ENCODE assay signal across 11 cellular contexts in genomic region chr5:102958481-102959011, GRCh38.
DNase-seq lines count a peak whose midpoint lies in the region; ATAC-seq, FAIRE-seq and TF ChIP-seq lines count a peak whose summit lies in the region.
"Had no signal": no experiment of that assay in that cellular context is flagged by ENCODE, and none has a peak within 500 bp of the region (broad histone marks: within the 10 kb centered on the region; RNA-seq: fewer than 3 reads in every experiment).

No MANE protein-coding gene starts in this region.

- H3K4me1 Mint-ChIP-seq in stimulated activated naive B cell treated with anti-CD40 and anti-IgM and Interleukin-4, amounts not matched to agents 10 μg/mL and 1 μg/mL and 100 μg/mL, for 72 hours, result no peaks in the 10 kb centered on the region

- TF ChIP-seq EP300 in A549 (IDR thresholded peaks at IDR 0.05), result no peak

- no peaks in the 10 kb centered on the region for H3K9me3 Mint-ChIP-seq in stimulated activated naive B cell treated with anti-CD40 and anti-IgM and Interleukin-4, amounts not matched to agents 10 μg/mL and 1 μg/mL and 100 μg/mL, for 72 hours
- H3K9me3 Mint-ChIP-seq: dendritic cell treated with granulocyte-macrophage colony-stimulating factor and Interleukin-4, amounts not matched to agents 40 ng/mL and 50 ng/mL, for 4 days; neural progenitor cell had no signal

- no peak for TF ChIP-seq POLR2A in A549 (IDR thresholded peaks at IDR 0.05; ENCODE audit: low read length)
- no peak for TF ChIP-seq POLR2A in right lobe of liver (IDR thresholded peaks at IDR 0.05)

- intact Hi-C loops in right lobe of liver (cut with DNase I), result no loop called here

- ATAC-seq in A549 (peak; percentile 73 to 85), GM21529 (IDR thresholded peaks at IDR 0.05; ENCODE audit: unreplicated experiment) (peak; percentile 21), right lobe of liver (no peak)
- ATAC-seq in stimulated activated naive B cell treated with anti-CD40 and anti-IgM and Interleukin-4, amounts not matched to agents 10 μg/mL and 1 μg/mL and 100 μg/mL, for 72 hours (replicated peaks), result no peak

- 14% methylated on average over 1 of the region's 1 CpG for WGBS in A549 (ENCODE audit: missing lambda C conversion rate)
- 25% methylated on average over 1 of the region's 1 CpG for WGBS in right lobe of liver (ENCODE audit: insufficient coverage, low coverage, low lambda C conversion rate, missing lambda C conversion rate)

- no peak for TF ChIP-seq RAD21 in A549 (conservative IDR thresholded peaks at IDR 0.05 in 1 of 2, IDR thresholded peaks at IDR 0.05 in 1 of 2)

- H3K9me3 ChIP-seq in A549 (no peaks in the 10 kb centered on the region), right lobe of liver (no peaks in the 10 kb centered on the region)

- H3K27me3 ChIP-seq in right lobe of liver, result no peaks in the 10 kb centered on the region
- H3K27me3 ChIP-seq: neural progenitor cell had no signal

- DNase-seq in A549 (ENCODE audit: low read depth in 1 of 2, low spot score in 1 of 2) (peak in 1 of 2 experiments; percentile 36), RPMI7951 (ENCODE audit: low read depth) (peak; percentile 37), glomerular endothelial cell (ENCODE audit: extremely low read depth, low read depth, low spot score) (peak; percentile 45), COLO668 (lab: John Stamatoyannopoulos, UW; ENCODE audit: unreplicated experiment) (no peak), right lobe of liver (no peak)
- DNase-seq in stimulated activated naive B cell treated with anti-CD40 and anti-IgM and Interleukin-4, amounts not matched to agents 10 μg/mL and 1 μg/mL and 100 μg/mL, for 72 hours, result no peak
- DNase-seq in stimulated activated CD4-positive, alpha-beta T cell treated with anti-CD3 and anti-CD28 coated beads, Interleukin-4, amount 100 ng/mL, for 4 hours, result no peak
- DNase-seq: DND-41 had no signal

- H3K4me3 Mint-ChIP-seq in stimulated activated naive B cell treated with anti-CD40 and anti-IgM and Interleukin-4, amounts not matched to agents 10 μg/mL and 1 μg/mL and 100 μg/mL, for 72 hours, result no peak overlapping the region
- H3K4me3 Mint-ChIP-seq: dendritic cell treated with granulocyte-macrophage colony-stimulating factor and Interleukin-4, amounts not matched to agents 40 ng/mL and 50 ng/mL, for 4 days; neural progenitor cell had no signal

- peak overlapping the region; percentile 60 for H3K4me2 ChIP-seq in A549
- H3K4me2 ChIP-seq: neural progenitor cell had no signal

- no peak for TF ChIP-seq CTCF in A549 (IDR thresholded peaks at IDR 0.05)
- no peak for TF ChIP-seq CTCF in right lobe of liver (IDR thresholded peaks at IDR 0.05)

- no peak overlapping the region for H3K4me3 ChIP-seq in A549
- H3K4me3 ChIP-seq in right lobe of liver, result no peak overlapping the region
- H3K4me3 ChIP-seq: neural progenitor cell had no signal

- no peak overlapping the region for H3K27ac Mint-ChIP-seq in stimulated activated naive B cell treated with anti-CD40 and anti-IgM and Interleukin-4, amounts not matched to agents 10 μg/mL and 1 μg/mL and 100 μg/mL, for 72 hours
- H3K27ac Mint-ChIP-seq: dendritic cell treated with granulocyte-macrophage colony-stimulating factor and Interleukin-4, amounts not matched to agents 40 ng/mL and 50 ng/mL, for 4 days; neural progenitor cell had no signal

- POLR2A ChIA-PET in A549 (lab: Yijun Ruan, JAX), result no interaction called here

- H3K4me1 ChIP-seq in A549, result peaks cover 19% of the 10 kb centered on the region
- no peaks in the 10 kb centered on the region for H3K4me1 ChIP-seq in right lobe of liver
- H3K4me1 ChIP-seq: neural progenitor cell had no signal

- peaks cover 0 to 7% of the 10 kb centered on the region in 2 donors for H3K36me3 Mint-ChIP-seq in stimulated activated naive B cell treated with anti-CD40 and anti-IgM and Interleukin-4, amounts not matched to agents 10 μg/mL and 1 μg/mL and 100 μg/mL, for 72 hours

- no peak for FAIRE-seq in A549 (lab: Jason Lieb, UNC)

- CTCF ChIA-PET in A549 (lab: Yijun Ruan, JAX), result interaction anchor here (1.4 to 2.9 kb wide), 3 partner anchors 13 to 181 kb away, joined by 4 to 15 read pairs (median 5); no protein-coding TSS in a partner anchor

- no peaks in the 10 kb centered on the region for H3K36me3 ChIP-seq in right lobe of liver

- peak overlapping the region; percentile 6 to 32; a peak in 4 of 6 replicates for H3K27ac ChIP-seq in A549
- H3K27ac ChIP-seq in right lobe of liver, result no peak overlapping the region
- H3K27ac ChIP-seq: neural progenitor cell had no signal

- H3K27me3 Mint-ChIP-seq in stimulated activated naive B cell treated with anti-CD40 and anti-IgM and Interleukin-4, amounts not matched to agents 10 μg/mL and 1 μg/mL and 100 μg/mL, for 72 hours, result no peaks in the 10 kb centered on the region
- H3K27me3 Mint-ChIP-seq: dendritic cell treated with granulocyte-macrophage colony-stimulating factor and Interleukin-4, amounts not matched to agents 40 ng/mL and 50 ng/mL, for 4 days had no signal

TF ChIP-seq in A549, 52 proteins besides CTCF, POLR2A, EP300 and RAD21:
- TF ChIP-seq ZC3H11A (IDR thresholded peaks at IDR 0.05), result no peak
- no peak for TF ChIP-seq NPAS2 (CRISPR knock-in tag; IDR thresholded peaks at IDR 0.05; ENCODE audit: borderline replicate concordance)
- TF ChIP-seq BCL3 (IDR thresholded peaks at IDR 0.05), result no peak
- no peak for TF ChIP-seq CHD4 (IDR thresholded peaks at IDR 0.05; ENCODE audit: borderline replicate concordance)
- no peak for TF ChIP-seq HEYL (CRISPR knock-in tag; IDR thresholded peaks at IDR 0.05)
- no peak for TF ChIP-seq MAFK (IDR thresholded peaks at IDR 0.05; ENCODE audit: partially characterized antibody)
- TF ChIP-seq GATA3 (IDR thresholded peaks at IDR 0.05; ENCODE audit: borderline replicate concordance), result no peak
- no peak for TF ChIP-seq ZSCAN20 (CRISPR knock-in tag; IDR thresholded peaks at IDR 0.05)
- no peak for TF ChIP-seq HOXA7 (CRISPR knock-in tag; IDR thresholded peaks at IDR 0.05)
- TF ChIP-seq EHF (CRISPR knock-in tag; IDR thresholded peaks at IDR 0.05), result no peak
- no peak for TF ChIP-seq RARB (CRISPR knock-in tag; IDR thresholded peaks at IDR 0.05)
- TF ChIP-seq, protein P1, sequence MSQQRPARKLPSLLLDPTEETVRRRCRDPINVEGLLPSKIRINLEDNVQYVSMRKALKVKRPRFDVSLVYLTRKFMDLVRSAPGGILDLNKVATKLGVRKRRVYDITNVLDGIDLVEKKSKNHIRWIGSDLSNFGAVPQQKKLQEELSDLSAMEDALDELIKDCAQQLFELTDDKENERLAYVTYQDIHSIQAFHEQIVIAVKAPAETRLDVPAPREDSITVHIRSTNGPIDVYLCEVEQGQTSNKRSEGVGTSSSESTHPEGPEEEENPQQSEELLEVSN (IDR thresholded peaks at IDR 0.05; ENCODE audit: borderline replicate concordance, low read depth), result no peak
- TF ChIP-seq, protein P2, sequence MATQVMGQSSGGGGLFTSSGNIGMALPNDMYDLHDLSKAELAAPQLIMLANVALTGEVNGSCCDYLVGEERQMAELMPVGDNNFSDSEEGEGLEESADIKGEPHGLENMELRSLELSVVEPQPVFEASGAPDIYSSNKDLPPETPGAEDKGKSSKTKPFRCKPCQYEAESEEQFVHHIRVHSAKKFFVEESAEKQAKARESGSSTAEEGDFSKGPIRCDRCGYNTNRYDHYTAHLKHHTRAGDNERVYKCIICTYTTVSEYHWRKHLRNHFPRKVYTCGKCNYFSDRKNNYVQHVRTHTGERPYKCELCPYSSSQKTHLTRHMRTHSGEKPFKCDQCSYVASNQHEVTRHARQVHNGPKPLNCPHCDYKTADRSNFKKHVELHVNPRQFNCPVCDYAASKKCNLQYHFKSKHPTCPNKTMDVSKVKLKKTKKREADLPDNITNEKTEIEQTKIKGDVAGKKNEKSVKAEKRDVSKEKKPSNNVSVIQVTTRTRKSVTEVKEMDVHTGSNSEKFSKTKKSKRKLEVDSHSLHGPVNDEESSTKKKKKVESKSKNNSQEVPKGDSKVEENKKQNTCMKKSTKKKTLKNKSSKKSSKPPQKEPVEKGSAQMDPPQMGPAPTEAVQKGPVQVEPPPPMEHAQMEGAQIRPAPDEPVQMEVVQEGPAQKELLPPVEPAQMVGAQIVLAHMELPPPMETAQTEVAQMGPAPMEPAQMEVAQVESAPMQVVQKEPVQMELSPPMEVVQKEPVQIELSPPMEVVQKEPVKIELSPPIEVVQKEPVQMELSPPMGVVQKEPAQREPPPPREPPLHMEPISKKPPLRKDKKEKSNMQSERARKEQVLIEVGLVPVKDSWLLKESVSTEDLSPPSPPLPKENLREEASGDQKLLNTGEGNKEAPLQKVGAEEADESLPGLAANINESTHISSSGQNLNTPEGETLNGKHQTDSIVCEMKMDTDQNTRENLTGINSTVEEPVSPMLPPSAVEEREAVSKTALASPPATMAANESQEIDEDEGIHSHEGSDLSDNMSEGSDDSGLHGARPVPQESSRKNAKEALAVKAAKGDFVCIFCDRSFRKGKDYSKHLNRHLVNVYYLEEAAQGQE (IDR thresholded peaks at IDR 0.05), result no peak

Comparison
In these comparisons a context has a peak if more than half of its experiments do, and no peak if none do; other contexts are left out.
1. ATAC-seq: peak in A549 (2 of 2) and GM21529 (single experiment); none in stimulated activated naive B cell treated with anti-CD40 and anti-IgM and Interleukin-4, amounts not matched to agents 10 μg/mL and 1 μg/mL and 100 μg/mL, for 72 hours (0 of 2) and right lobe of liver (0 of 4).
2. DNase-seq: peak in RPMI7951 (single experiment) and glomerular endothelial cell (single experiment); none in stimulated activated naive B cell treated with anti-CD40 and anti-IgM and Interleukin-4, amounts not matched to agents 10 μg/mL and 1 μg/mL and 100 μg/mL, for 72 hours (single experiment), stimulated activated CD4-positive, alpha-beta T cell treated with anti-CD3 and anti-CD28 coated beads, Interleukin-4, amount 100 ng/mL, for 4 hours (0 of 2), COLO668 (single experiment) and right lobe of liver (0 of 3).
3. H3K27ac ChIP-seq: peak in A549 (2 of 2); none in right lobe of liver (0 of 3).